ENCODE assay signal across 20 cellular contexts in the genomic region with DNA sequence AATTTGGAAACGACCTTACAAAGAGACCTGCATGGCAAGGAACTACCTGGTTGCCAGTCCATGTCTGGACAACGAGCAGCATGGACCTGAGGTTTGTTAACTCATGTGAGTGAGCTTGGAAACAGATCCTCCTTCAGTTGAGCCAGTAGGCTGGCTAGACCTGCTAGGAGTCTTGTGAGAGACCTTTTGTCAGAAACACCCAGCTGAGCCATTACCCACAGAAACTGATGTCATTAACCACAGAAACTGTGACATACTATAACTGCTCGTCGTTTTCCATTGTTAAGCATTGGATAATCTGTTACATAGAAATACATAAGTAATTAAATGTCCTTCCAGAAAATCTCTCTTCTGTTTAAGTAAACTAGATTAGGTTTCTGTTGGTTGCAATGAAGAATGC.
A peak's percentile ranks its signal among the peaks of the same experiment; 100 is the strongest.
DNase-seq lines count a peak whose midpoint lies in the region; ATAC-seq and TF ChIP-seq lines count a peak whose summit lies in the region.
"Had no signal": no experiment of that assay in that cellular context is flagged by ENCODE, and none has a peak within 500 bp of the region (broad histone marks: within the 10 kb centered on the region; RNA-seq: fewer than 3 reads in every experiment).

No MANE protein-coding gene starts in this region.

- DNase-seq in activated T-cell treated with anti-CD3 and anti-CD28 coated beads, Interleukin-2, amount 50 U/mL, for 72 hours, result no peak
- DNase-seq in activated T-cell treated with anti-CD3 and anti-CD28 coated beads for 4 hours (no peak), MV-4-11 (lab: John Stamatoyannopoulos, UW) (peak; percentile 71), foreskin keratinocyte (peak in 1 of 2 donors; percentile 33)
- DNase-seq: activated CD4-positive, alpha-beta T cell treated with anti-CD3 and anti-CD28 coated beads for 1 hour; anterior cingulate cortex; colonic mucosa; COR-L47; GF-D8; H9; NCI-H1048; NCI-H345; ovary; small intestine; T-cell had no signal

- no peak overlapping the region for H3K27ac ChIP-seq in foreskin keratinocyte
- H3K27ac ChIP-seq: colonic mucosa, ovary had no signal

- no peak overlapping the region for H3K4me3 Mint-ChIP-seq in activated T-cell treated with anti-CD3 and anti-CD28 coated beads, Interleukin-2, amount 50 U/mL, for 72 hours
- H3K4me3 Mint-ChIP-seq: activated T-helper 1 cell treated with anti-CD3 and anti-CD28 coated beads, Interleukin-12 subunit alpha, Interleukin-12 subunit beta, Interleukin-2, Interleukin-4 antibody, amounts not matched to agents 30 ng/mL and 10 ng/mL and 1 ng/mL, durations not matched to agents 14 hours and 24 hours and 36 hours; H9; T-cell had no signal

- H3K9me3 Mint-ChIP-seq in activated T-cell treated with anti-CD3 and anti-CD28 coated beads, Interleukin-2, amount 50 U/mL, for 72 hours, result peaks cover 0 to under 1% of the 10 kb centered on the region in 2 donors
- H3K9me3 Mint-ChIP-seq: activated T-helper 1 cell treated with anti-CD3 and anti-CD28 coated beads, Interleukin-12 subunit alpha, Interleukin-12 subunit beta, Interleukin-2, Interleukin-4 antibody, amounts not matched to agents 30 ng/mL and 10 ng/mL and 1 ng/mL, durations not matched to agents 14 hours and 24 hours and 36 hours had no signal

- no peaks in the 10 kb centered on the region for H3K36me3 Mint-ChIP-seq in activated T-cell treated with anti-CD3 and anti-CD28 coated beads, Interleukin-2, amount 50 U/mL, for 72 hours (ENCODE audit: insufficient read depth in 2 of 2)
- H3K36me3 Mint-ChIP-seq: T-cell had no signal

- peak; percentile 58 to 69 for ATAC-seq in activated T-cell treated with anti-CD3 and anti-CD28 coated beads, Interleukin-2, amount 50 U/mL, for 72 hours (replicated peaks in 1 of 2)
- ATAC-seq in HG02798 (IDR thresholded peaks at IDR 0.05; ENCODE audit: poor library complexity, unreplicated experiment), result peak; percentile 59
- ATAC-seq in foreskin keratinocyte, result peak; percentile 46
- ATAC-seq in HG02981 (IDR thresholded peaks at IDR 0.05; ENCODE audit: unreplicated experiment), result no peak
- no peak for ATAC-seq in GM21528 (IDR thresholded peaks at IDR 0.05; ENCODE audit: low FRiP score, unreplicated experiment)
- no peak for ATAC-seq in HG03354 (IDR thresholded peaks at IDR 0.05; ENCODE audit: poor library complexity, severe bottlenecking, unreplicated experiment)
- ATAC-seq: T-cell had no signal

- no peak overlapping the region for H3K27ac Mint-ChIP-seq in activated T-cell treated with anti-CD3 and anti-CD28 coated beads, Interleukin-2, amount 50 U/mL, for 72 hours
- H3K27ac Mint-ChIP-seq: activated T-helper 1 cell treated with anti-CD3 and anti-CD28 coated beads, Interleukin-12 subunit alpha, Interleukin-12 subunit beta, Interleukin-2, Interleukin-4 antibody, amounts not matched to agents 30 ng/mL and 10 ng/mL and 1 ng/mL, durations not matched to agents 14 hours and 24 hours and 36 hours; T-cell had no signal

- H3K4me1 ChIP-seq in foreskin keratinocyte, result no peaks in the 10 kb centered on the region
- H3K4me1 ChIP-seq: colonic mucosa had no signal

- no peaks in the 10 kb centered on the region for H3K27me3 Mint-ChIP-seq in activated T-cell treated with anti-CD3 and anti-CD28 coated beads, Interleukin-2, amount 50 U/mL, for 72 hours (ENCODE audit: low read depth)
- H3K27me3 Mint-ChIP-seq: T-cell had no signal

- no peaks in the 10 kb centered on the region for H3K27me3 ChIP-seq in foreskin keratinocyte
- H3K27me3 ChIP-seq: colonic mucosa, ovary had no signal

- H3K4me1 Mint-ChIP-seq in activated T-cell treated with anti-CD3 and anti-CD28 coated beads, Interleukin-2, amount 50 U/mL, for 72 hours (ENCODE audit: low read depth), result no peaks in the 10 kb centered on the region
- H3K4me1 Mint-ChIP-seq: T-cell had no signal

- no peak for TF ChIP-seq CTCF in foreskin keratinocyte (conservative IDR thresholded peaks at IDR 0.05)

Comparison
In these comparisons a context has a peak if more than half of its experiments do, and no peak if none do; other contexts are left out.
1. ATAC-seq: peak in activated T-cell treated with anti-CD3 and anti-CD28 coated beads, Interleukin-2, amount 50 U/mL, for 72 hours (2 of 2), HG02798 (single experiment) and foreskin keratinocyte (single experiment); none in HG02981 (single experiment), GM21528 (single experiment) and HG03354 (single experiment).